Comparison of ENCODE assay signal across 16 cellular contexts in genomic region chr1:150695561-150695960, GRCh38. TPM values are rescaled to one million over a fixed set of nuclear protein-coding genes. Genes with fewer than 3 reads are reported as not detected.
DNase-seq lines count a peak whose midpoint lies in the region; ATAC-seq and TF ChIP-seq lines count a peak whose summit lies in the region.
"Had no signal": no experiment of that assay in that cellular context is flagged by ENCODE, and none has a peak within 500 bp of the region (broad histone marks: within the 10 kb centered on the region; RNA-seq: fewer than 3 reads in every experiment).

No MANE protein-coding gene starts in this region.

- H3K27me3 Mint-ChIP-seq in naive thymus-derived CD8-positive, alpha-beta T cell = peaks cover 0 to 3% (median 1%) of the 10 kb centered on the region in 5 donors
- H3K27me3 Mint-ChIP-seq: activated CD8-positive, alpha-beta memory T cell treated with anti-CD3 and anti-CD28 coated beads, Interleukin-2, amount 10 ng/mL, durations not matched to agents 7 days and 5 days had no signal

- H3K79me2 ChIP-seq in DND-41 (ENCODE audit: insufficient read depth, low read length) (peaks cover 37% of the 10 kb centered on the region), Karpas-422 (ENCODE audit: low read length) (peaks cover 31% of the 10 kb centered on the region)

- no peak for ATAC-seq in DND-41 (ENCODE audit: insufficient read depth, low read depth)
- no peak for ATAC-seq in naive thymus-derived CD8-positive, alpha-beta T cell
- ATAC-seq: activated CD8-positive, alpha-beta memory T cell treated with anti-CD3 and anti-CD28 coated beads, Interleukin-2, amount 10 ng/mL, durations not matched to agents 7 days and 5 days; heart right ventricle had no signal

- POLR2A ChIA-PET in naive thymus-derived CD8-positive, alpha-beta T cell (lab: Charles Lee) = no interaction called here

- no peak for TF ChIP-seq CTCF in DND-41 (IDR thresholded peaks at IDR 0.05; ENCODE audit: borderline replicate concordance, extremely low read depth, low read length, poor library complexity, severe bottlenecking)
- TF ChIP-seq CTCF in colonic mucosa (IDR thresholded peaks at IDR 0.05) = no peak

- no peaks in the 10 kb centered on the region for H3K9me2 ChIP-seq in Karpas-422 (replicated peaks; ENCODE audit: insufficient read depth, low read length)

- H3K27me3 ChIP-seq in DND-41 (ENCODE audit: insufficient read depth, low read length, poor library complexity) (no peaks in the 10 kb centered on the region), Karpas-422 (ENCODE audit: low read length) (no peaks in the 10 kb centered on the region), colonic mucosa (no peaks in the 10 kb centered on the region)
- H3K27me3 ChIP-seq: cardiac muscle cell, heart right ventricle, spleen had no signal

- H3K9me3 Mint-ChIP-seq in naive thymus-derived CD8-positive, alpha-beta T cell = no peaks in the 10 kb centered on the region

- peak overlapping the region in 1 of 2 experiments; percentile 97; a peak in 1 of 4 replicates for H3K4me3 ChIP-seq in DND-41 (ENCODE audit: low read depth in 1 of 2, low read length in 2 of 2)
- 0 out of 2 replicates have a peak overlapping the region, but pooled peaks have one; percentile 36 for H3K4me3 ChIP-seq in Karpas-422 (ENCODE audit: low read length)
- H3K4me3 ChIP-seq in colonic mucosa = peak overlapping the region; percentile 48

- H3K4me3 Mint-ChIP-seq in naive thymus-derived CD8-positive, alpha-beta T cell = peak overlapping the region in 6 of 10 donors; percentile 23 to 43 (median 32)

- H4K20me1 ChIP-seq in DND-41 (ENCODE audit: insufficient read depth, low read length) (no peaks in the 10 kb centered on the region), Karpas-422 (ENCODE audit: insufficient read depth, low read depth, low read length) (no peaks in the 10 kb centered on the region)

- no peak overlapping the region for H3K9ac ChIP-seq in DND-41 (ENCODE audit: low read depth, low read length)
- H3K9ac ChIP-seq in Karpas-422 (ENCODE audit: low read length) = no peak overlapping the region
- peak overlapping the region in 1 of 2 donors; percentile 61 for H3K9ac ChIP-seq in colonic mucosa (ENCODE audit: low read depth in 2 of 2, low read length in 2 of 2)

- H3K27ac ChIP-seq in DND-41 (ENCODE audit: low read length) = no peak overlapping the region
- H3K27ac ChIP-seq in Karpas-422 (ENCODE audit: low read length) = no peak overlapping the region
- peak overlapping the region; percentile 78 for H3K27ac ChIP-seq in colonic mucosa
- H3K27ac ChIP-seq: cardiac muscle cell had no signal

- H3K4me1 ChIP-seq in DND-41 (ENCODE audit: insufficient read depth, low read length) (peaks cover 30% of the 10 kb centered on the region), Karpas-422 (ENCODE audit: low read length) (peaks cover 35% of the 10 kb centered on the region), colonic mucosa (no peaks in the 10 kb centered on the region)

- H3K36me3 Mint-ChIP-seq in naive thymus-derived CD8-positive, alpha-beta T cell = peaks cover 0 to 42% (median 5%) of the 10 kb centered on the region in 3 donors

- peaks cover 7 to 40% (median 28%) of the 10 kb centered on the region in 4 donors for H3K4me1 Mint-ChIP-seq in naive thymus-derived CD8-positive, alpha-beta T cell

- H3K36me3 ChIP-seq in DND-41 (ENCODE audit: insufficient read depth, low read length) (peaks cover 41% of the 10 kb centered on the region), Karpas-422 (ENCODE audit: insufficient read depth, low read length) (peaks cover 33% of the 10 kb centered on the region), colonic mucosa (no peaks in the 10 kb centered on the region)

- H2AFZ ChIP-seq in DND-41 (ENCODE audit: low read depth, low read length) = no peak overlapping the region
- H2AFZ ChIP-seq in Karpas-422 (ENCODE audit: low read length) = no peak overlapping the region

- H3K4me2 ChIP-seq in DND-41 (ENCODE audit: insufficient read depth, low read length) (peak overlapping the region; percentile 85; the same call in 1 of the 2 replicates), Karpas-422 (ENCODE audit: low read depth, low read length, poor library complexity, severe bottlenecking) (peak overlapping the region; percentile 86)

- DNase-seq in DND-41 = no peak
- no peak for DNase-seq in Karpas-422
- no peak for DNase-seq in colonic mucosa
- DNase-seq in naive thymus-derived CD8-positive, alpha-beta T cell = no peak
- no peak for DNase-seq in Kasumi-1 (lab: John Stamatoyannopoulos, UW)
- no peak for DNase-seq in NCI-H2081 (lab: John Stamatoyannopoulos, UW)
- DNase-seq in putamen (ENCODE audit: low spot score) = no peak
- no peak for DNase-seq in NCI-H2107 (lab: John Stamatoyannopoulos, UW)
- DNase-seq: activated CD8-positive, alpha-beta memory T cell treated with anti-CD3 and anti-CD28 coated beads, Interleukin-2, amount 10 ng/mL, durations not matched to agents 7 days and 5 days; heart right ventricle; MG63; mucosa of descending colon; NCI-H748 treated with DMSO at 0.1 percent for 48 hours; spleen; T-helper 1 cell had no signal

- H3K9me3 ChIP-seq in DND-41 (ENCODE audit: insufficient read depth, low read length, severe bottlenecking) (no peaks in the 10 kb centered on the region), Karpas-422 (ENCODE audit: low read length) (no peaks in the 10 kb centered on the region), colonic mucosa (no peaks in the 10 kb centered on the region)
- H3K9me3 ChIP-seq: heart right ventricle, MG63, mucosa of descending colon, spleen had no signal

- peak overlapping the region in 5 of 10 donors; percentile 15 to 96 (median 43) for H3K27ac Mint-ChIP-seq in naive thymus-derived CD8-positive, alpha-beta T cell

- intact Hi-C loops in colonic mucosa (cut with DNase I) = no loop called here

RNA-seq across cellular contexts. Expression of gene GOLPH3L, which starts 1.4 kb away (rescaled TPM):
- total RNA-seq in Karpas-422 (2014; rRNA removed; shearing (Covaris generic); ENCODE audit: low replicate concordance) = 15.2 and 28.1 TPM in 2 replicates
- total RNA-seq in colonic mucosa = 100 to 1,000 TPM in 1 of 2 donors, 10 to 100 TPM in 1; 70.0 to 101 TPM
- 10 to 100 TPM; 19.9 to 22.9 TPM for total RNA-seq in naive thymus-derived CD8-positive, alpha-beta T cell
- 10 to 100 TPM; 19.4 to 28.2 (median 22.9) TPM for polyA plus RNA-seq in naive thymus-derived CD8-positive, alpha-beta T cell

RNA-seq across cellular contexts. Expression of gene HORMAD1, which starts 25.1 kb away (rescaled TPM):
- 0.51 and 2.8 TPM in 2 replicates for total RNA-seq in Karpas-422 (2014; rRNA removed; shearing (Covaris generic); ENCODE audit: low replicate concordance)
- 1 to 10 TPM in 1 of 2 donors, not detected in 1; 1.1 TPM for total RNA-seq in colonic mucosa
- under 1 TPM; 0.73 to 0.74 TPM for total RNA-seq in naive thymus-derived CD8-positive, alpha-beta T cell
- under 1 TPM in 1 of 3 donors, not detected in 2; 0.64 TPM for polyA plus RNA-seq in naive thymus-derived CD8-positive, alpha-beta T cell
- total RNA-seq: cardiac muscle cell had no signal
- polyA plus RNA-seq: cardiac muscle cell, heart right ventricle had no signal
